Comparison of ENCODE assay signal across 11 cellular contexts in the genomic region with DNA sequence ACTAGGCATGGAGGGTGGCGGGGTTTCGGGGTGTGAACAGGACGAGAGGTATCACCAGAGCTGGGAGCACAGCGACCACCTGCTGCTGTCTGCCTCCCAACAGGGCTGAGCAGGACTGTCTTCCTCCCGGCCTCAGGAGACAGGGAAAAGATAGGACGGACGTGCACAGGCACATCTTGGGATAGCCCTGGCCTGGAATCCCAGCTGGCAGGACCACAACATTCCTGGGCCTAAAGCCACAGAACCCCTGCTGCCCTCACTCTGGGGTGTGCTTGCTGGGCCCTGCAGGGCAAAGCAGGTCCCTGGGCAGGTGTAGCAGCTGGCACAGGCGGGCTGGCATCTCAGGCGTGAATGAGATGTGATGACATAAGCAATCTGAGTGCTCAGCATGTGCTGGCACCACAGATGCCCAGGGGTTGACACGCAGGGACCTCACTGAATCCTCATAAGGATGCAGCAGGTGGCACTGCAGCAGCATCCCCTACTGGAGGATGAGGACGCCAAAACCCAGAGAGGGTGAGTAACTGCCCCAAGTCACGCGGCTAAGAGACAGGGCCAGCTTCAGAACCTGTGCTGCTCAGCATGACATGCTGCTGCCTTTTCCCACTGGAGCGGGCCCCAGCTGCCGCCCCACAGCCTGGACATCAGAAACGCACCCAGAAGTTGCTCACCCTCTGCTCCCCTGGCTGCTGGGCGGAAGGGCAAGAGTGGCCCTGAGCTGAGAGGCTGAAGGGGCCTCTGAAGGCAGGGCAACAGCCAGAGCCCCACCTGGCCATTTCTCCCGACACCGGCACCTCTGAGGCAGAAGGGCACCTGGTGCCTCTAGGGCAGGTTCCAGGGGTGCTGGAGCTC. TPM values are rescaled to one million over a fixed set of nuclear protein-coding genes. Genes with fewer than 3 reads are reported as not detected.
DNase-seq lines count a peak whose midpoint lies in the region; ATAC-seq and TF ChIP-seq lines count a peak whose summit lies in the region.
"Had no signal": no experiment of that assay in that cellular context is flagged by ENCODE, and none has a peak within 500 bp of the region (broad histone marks: within the 10 kb centered on the region; RNA-seq: fewer than 3 reads in every experiment).

No MANE protein-coding gene starts in this region.

- H3K27ac ChIP-seq in lower lobe of right lung (no peak overlapping the region), smooth muscle cell (ENCODE audit: low read depth) (no peak overlapping the region)

- peaks cover 4% of the 10 kb centered on the region for H3K79me2 ChIP-seq in smooth muscle cell (ENCODE audit: low read depth)

- DNase-seq in DMS 273 treated with DMSO at 0.1 percent for 48 hours (lab: John Stamatoyannopoulos, UW) (peak; percentile 29), lower lobe of right lung (peak; percentile 32), NCI-H510A treated with DMSO at 0.1 percent for 48 hours (lab: John Stamatoyannopoulos, UW) (no peak), smooth muscle cell (lab: John Stamatoyannopoulos, UW; ENCODE audit: unreplicated experiment) (no peak)
- DNase-seq in activated CD8-positive, alpha-beta T cell treated with anti-CD3 and anti-CD28 coated beads, Interleukin-2, amount 10 ng/mL, durations not matched to agents 7 days and 5 days, result no peak
- DNase-seq: NCI-H446 treated with DMSO at 0.1 percent for 48 hours had no signal

- H3K4me2 ChIP-seq in smooth muscle cell, result no peak overlapping the region

- H3K27ac Mint-ChIP-seq in activated CD8-positive, alpha-beta T cell treated with anti-CD3 and anti-CD28 coated beads, Interleukin-2, amount 10 ng/mL, durations not matched to agents 7 days and 5 days, result peak overlapping the region; percentile 30
- H3K27ac Mint-ChIP-seq: stimulated activated naive CD8-positive, alpha-beta T cell treated with anti-CD3 and anti-CD28 coated beads, Interleukin-15, Interleukin-2, amounts not matched to agents 100 ng/mL and 50 ng/mL, for 24 hours; T-helper 1 cell treated with Interleukin-12 subunit alpha and Interleukin-12 subunit beta and Interleukin-4 antibody, amounts not matched to agents 30 μg/mL and 1 μg/mL, for 36 hours had no signal

- peaks cover 32% of the 10 kb centered on the region for H3K4me1 ChIP-seq in lower lobe of right lung
- H3K4me1 ChIP-seq in smooth muscle cell (ENCODE audit: low read depth), result no peaks in the 10 kb centered on the region

- POLR2A ChIA-PET in activated CD8-positive, alpha-beta T cell treated with anti-CD3 and anti-CD28 coated beads, Interleukin-2, amount 10 ng/mL, durations not matched to agents 7 days and 5 days (lab: Charles Lee), result no interaction called here

- H3K27me3 ChIP-seq in lower lobe of right lung (ENCODE audit: low read depth) (no peaks in the 10 kb centered on the region), smooth muscle cell (ENCODE audit: low read depth) (no peaks in the 10 kb centered on the region)

- intact Hi-C loops in lower lobe of right lung (cut with DNase I), result no loop called here

- H3K27me3 Mint-ChIP-seq in activated CD8-positive, alpha-beta T cell treated with anti-CD3 and anti-CD28 coated beads, Interleukin-2, amount 10 ng/mL, durations not matched to agents 7 days and 5 days (ENCODE audit: low read depth), result no peaks in the 10 kb centered on the region
- H3K27me3 Mint-ChIP-seq: stimulated activated naive CD8-positive, alpha-beta T cell treated with anti-CD3 and anti-CD28 coated beads, Interleukin-15, Interleukin-2, amounts not matched to agents 100 ng/mL and 50 ng/mL, for 24 hours had no signal

- no peak for ATAC-seq in activated CD8-positive, alpha-beta T cell treated with anti-CD3 and anti-CD28 coated beads, Interleukin-2, amount 10 ng/mL, durations not matched to agents 7 days and 5 days
- ATAC-seq in lower lobe of right lung (no peak), GM19351 (IDR thresholded peaks at IDR 0.05; ENCODE audit: unreplicated experiment) (no peak), GM18870 (IDR thresholded peaks at IDR 0.05; ENCODE audit: unreplicated experiment) (no peak)

- H3K4me1 Mint-ChIP-seq in activated CD8-positive, alpha-beta T cell treated with anti-CD3 and anti-CD28 coated beads, Interleukin-2, amount 10 ng/mL, durations not matched to agents 7 days and 5 days (ENCODE audit: low read depth), result peaks cover 34% of the 10 kb centered on the region

- no peaks in the 10 kb centered on the region for H3K9me3 Mint-ChIP-seq in activated CD8-positive, alpha-beta T cell treated with anti-CD3 and anti-CD28 coated beads, Interleukin-2, amount 10 ng/mL, durations not matched to agents 7 days and 5 days (ENCODE audit: insufficient read depth)
- H3K9me3 Mint-ChIP-seq: stimulated activated naive CD8-positive, alpha-beta T cell treated with anti-CD3 and anti-CD28 coated beads, Interleukin-15, Interleukin-2, amounts not matched to agents 100 ng/mL and 50 ng/mL, for 24 hours; T-helper 1 cell treated with Interleukin-12 subunit alpha and Interleukin-12 subunit beta and Interleukin-4 antibody, amounts not matched to agents 30 μg/mL and 1 μg/mL, for 36 hours had no signal

- H3K4me3 Mint-ChIP-seq in activated CD8-positive, alpha-beta T cell treated with anti-CD3 and anti-CD28 coated beads, Interleukin-2, amount 10 ng/mL, durations not matched to agents 7 days and 5 days, result no peak overlapping the region
- H3K4me3 Mint-ChIP-seq: stimulated activated naive CD8-positive, alpha-beta T cell treated with anti-CD3 and anti-CD28 coated beads, Interleukin-15, Interleukin-2, amounts not matched to agents 100 ng/mL and 50 ng/mL, for 24 hours; T-helper 1 cell treated with Interleukin-12 subunit alpha and Interleukin-12 subunit beta and Interleukin-4 antibody, amounts not matched to agents 30 μg/mL and 1 μg/mL, for 36 hours had no signal

- H3K9me3 ChIP-seq in lower lobe of right lung, result no peaks in the 10 kb centered on the region
- no peaks in the 10 kb centered on the region for H3K9me3 ChIP-seq in smooth muscle cell (replicated peaks; ENCODE audit: low read depth)

- TF ChIP-seq CTCF in LNCAP (IDR thresholded peaks at IDR 0.05) (peak; percentile 14; the same call in 1 of the 2 replicates), lower lobe of right lung (IDR thresholded peaks at IDR 0.05) (no peak), smooth muscle cell (IDR thresholded peaks at IDR 0.05; ENCODE audit: borderline replicate concordance, insufficient read depth, poor library complexity, severe bottlenecking) (no peak)

- CTCF ChIA-PET in activated CD8-positive, alpha-beta T cell treated with anti-CD3 and anti-CD28 coated beads, Interleukin-2, amount 10 ng/mL, durations not matched to agents 7 days and 5 days (lab: Charles Lee), result interaction anchor here (0.7 to 1.8 kb wide), 4 partner anchors 8 to 121 kb away, joined by 3 to 6 read pairs (median 4); no protein-coding TSS in a partner anchor

- H3K4me3 ChIP-seq in lower lobe of right lung, result no peak overlapping the region
- no peak overlapping the region for H3K4me3 ChIP-seq in smooth muscle cell

- H3F3A ChIP-seq in smooth muscle cell (ENCODE audit: low read depth), result no peaks in the 10 kb centered on the region

- peaks cover 81% of the 10 kb centered on the region for H3K36me3 ChIP-seq in lower lobe of right lung
- no peaks in the 10 kb centered on the region for H3K36me3 ChIP-seq in smooth muscle cell (ENCODE audit: low read depth)

- no peak overlapping the region for H2AFZ ChIP-seq in smooth muscle cell (ENCODE audit: low read depth)

- 91% methylated on average over 15 of the region's 19 CpGs for WGBS in smooth muscle cell (ENCODE audit: low lambda C conversion rate)

- H4K20me1 ChIP-seq in smooth muscle cell (ENCODE audit: low read depth), result peaks cover 3% of the 10 kb centered on the region

- H3K36me3 Mint-ChIP-seq in activated CD8-positive, alpha-beta T cell treated with anti-CD3 and anti-CD28 coated beads, Interleukin-2, amount 10 ng/mL, durations not matched to agents 7 days and 5 days (ENCODE audit: low read depth), result peaks cover 50% of the 10 kb centered on the region

- no peak overlapping the region for H3K9ac ChIP-seq in smooth muscle cell (ENCODE audit: low read depth)

RNA-seq across cellular contexts. Expression of gene CORO7, which starts 7.1 kb away (rescaled TPM):
- 100 to 1,000 TPM; 167 to 176 TPM for total RNA-seq in activated CD8-positive, alpha-beta T cell treated with anti-CD3 and anti-CD28 coated beads, Interleukin-2, amount 10 ng/mL, durations not matched to agents 7 days and 5 days
- total RNA-seq in lower lobe of right lung, result 58.5 TPM
- 6.7 and 14.4 TPM in 2 replicates for total RNA-seq in smooth muscle cell
- polyA plus RNA-seq in smooth muscle cell, result 12.7 and 18.9 TPM in 2 replicates

RNA-seq across cellular contexts. Expression of gene DNAJA3, which starts 16.4 kb away (rescaled TPM):
- 10 to 100 TPM; 55.1 to 61.4 TPM for total RNA-seq in activated CD8-positive, alpha-beta T cell treated with anti-CD3 and anti-CD28 coated beads, Interleukin-2, amount 10 ng/mL, durations not matched to agents 7 days and 5 days
- 34.6 TPM for total RNA-seq in lower lobe of right lung
- 40.0 and 42.6 TPM in 2 replicates for total RNA-seq in smooth muscle cell
- polyA plus RNA-seq in smooth muscle cell, result 42.7 and 46.5 TPM in 2 replicates

RNA-seq across cellular contexts. Expression of gene VASN, which starts 37.7 kb away (rescaled TPM):
- total RNA-seq in activated CD8-positive, alpha-beta T cell treated with anti-CD3 and anti-CD28 coated beads, Interleukin-2, amount 10 ng/mL, durations not matched to agents 7 days and 5 days, result not detected
- total RNA-seq in lower lobe of right lung (17.4 TPM), smooth muscle cell (23.8 and 30.0 TPM in 2 replicates)
- polyA plus RNA-seq in smooth muscle cell, result 127 and 150 TPM in 2 replicates

RNA-seq across cellular contexts. Expression of gene PAM16, which starts 58.2 kb away (rescaled TPM):
- total RNA-seq in activated CD8-positive, alpha-beta T cell treated with anti-CD3 and anti-CD28 coated beads, Interleukin-2, amount 10 ng/mL, durations not matched to agents 7 days and 5 days, result 10 to 100 TPM; 33.3 to 40.3 TPM
- total RNA-seq in lower lobe of right lung, result 40.0 TPM
- 18.4 and 29.6 TPM in 2 replicates for total RNA-seq in smooth muscle cell
- 47.7 and 52.2 TPM in 2 replicates for polyA plus RNA-seq in smooth muscle cell

Comparison
In these comparisons a context has a peak if more than half of its experiments do, and no peak if none do; other contexts are left out.
1. DNase-seq: peak in DMS 273 treated with DMSO at 0.1 percent for 48 hours (single experiment) and lower lobe of right lung (single experiment); none in activated CD8-positive, alpha-beta T cell treated with anti-CD3 and anti-CD28 coated beads, Interleukin-2, amount 10 ng/mL, durations not matched to agents 7 days and 5 days (single experiment), NCI-H510A treated with DMSO at 0.1 percent for 48 hours (single experiment) and smooth muscle cell (single experiment).
2. RNA of gene VASN, which starts 37.7 kb away (total RNA-seq): 23.8 to 30.0 TPM in smooth muscle cell and 17.4 TPM in lower lobe of right lung (single experiment); not detected in activated CD8-positive, alpha-beta T cell treated with anti-CD3 and anti-CD28 coated beads, Interleukin-2, amount 10 ng/mL, durations not matched to agents 7 days and 5 days; every median in the first group is over 10 times any median in the second.